ENCODE assay signal across 1 cellular context in genomic region chr21:34916446-34916845, GRCh38.
TF ChIP-seq lines count a peak whose summit lies in the region.

No MANE protein-coding gene starts in this region.

TF ChIP-seq in IMR-90, 13 proteins besides CTCF, POLR2A, EP300 and RAD21:
- no peak for TF ChIP-seq CEBPB (IDR thresholded peaks at IDR 0.05; ENCODE audit: low read depth, low read length)
- TF ChIP-seq SMC3 (IDR thresholded peaks at IDR 0.05; ENCODE audit: low read depth, low read length) = no peak
- TF ChIP-seq ELK1 (IDR thresholded peaks at IDR 0.05; ENCODE audit: borderline replicate concordance, low read depth, low read length) = no peak
- TF ChIP-seq CHD1 (IDR thresholded peaks at IDR 0.05; ENCODE audit: low read depth, low read length) = no peak
- no peak for TF ChIP-seq RCOR1 (IDR thresholded peaks at IDR 0.05; ENCODE audit: insufficient replicate concordance, low read length)
- peak; percentile 22; the same call in 1 of the 2 replicates for TF ChIP-seq BHLHE40 (IDR thresholded peaks at IDR 0.05; ENCODE audit: low read depth, low read length)
- TF ChIP-seq MAFK (IDR thresholded peaks at IDR 0.05; ENCODE audit: low read depth, low read length) = no peak
- TF ChIP-seq FOS (IDR thresholded peaks at IDR 0.05; ENCODE audit: low read depth, low read length) = no peak
- TF ChIP-seq MAZ (IDR thresholded peaks at IDR 0.05; ENCODE audit: borderline replicate concordance, low read depth, low read length) = no peak
